Comparison of ENCODE assay signal across 1 cellular context in the genomic region with DNA sequence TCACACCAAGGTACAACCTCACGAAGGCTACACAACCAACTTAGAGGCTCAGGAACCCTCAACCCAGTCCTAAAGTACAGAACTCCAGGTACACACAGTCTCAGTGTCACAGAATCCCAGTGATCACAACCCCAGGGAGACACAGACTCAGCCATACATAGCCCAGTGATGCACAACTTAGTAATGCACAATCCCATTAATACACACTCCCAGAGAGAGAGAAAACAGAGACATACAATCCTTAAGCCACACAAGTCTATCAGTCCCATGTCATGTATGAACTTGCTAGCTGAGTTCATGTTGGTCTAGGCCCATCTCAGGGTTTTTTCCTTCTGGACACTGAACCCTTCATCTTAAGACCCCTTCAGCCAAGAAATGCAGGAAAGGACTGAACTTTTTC.
TF ChIP-seq lines count a peak whose summit lies in the region.

No MANE protein-coding gene starts in this region.

TF ChIP-seq in SK-N-SH, 30 proteins besides CTCF, POLR2A, EP300 and RAD21:
- TF ChIP-seq RXRA (IDR thresholded peaks at IDR 0.05; ENCODE audit: borderline replicate concordance, low read depth), result no peak
- no peak for TF ChIP-seq JUND (IDR thresholded peaks at IDR 0.05)
- TF ChIP-seq FOSL2 (IDR thresholded peaks at IDR 0.05; ENCODE audit: borderline replicate concordance, low read depth), result no peak
- TF ChIP-seq, protein P1, sequence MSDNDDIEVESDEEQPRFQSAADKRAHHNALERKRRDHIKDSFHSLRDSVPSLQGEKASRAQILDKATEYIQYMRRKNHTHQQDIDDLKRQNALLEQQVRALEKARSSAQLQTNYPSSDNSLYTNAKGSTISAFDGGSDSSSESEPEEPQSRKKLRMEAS (IDR thresholded peaks at IDR 0.05; ENCODE audit: low read depth), result no peak
- TF ChIP-seq TAF1 (IDR thresholded peaks at IDR 0.05; ENCODE audit: borderline replicate concordance, low read depth, low read length), result no peak
- TF ChIP-seq, protein P2, sequence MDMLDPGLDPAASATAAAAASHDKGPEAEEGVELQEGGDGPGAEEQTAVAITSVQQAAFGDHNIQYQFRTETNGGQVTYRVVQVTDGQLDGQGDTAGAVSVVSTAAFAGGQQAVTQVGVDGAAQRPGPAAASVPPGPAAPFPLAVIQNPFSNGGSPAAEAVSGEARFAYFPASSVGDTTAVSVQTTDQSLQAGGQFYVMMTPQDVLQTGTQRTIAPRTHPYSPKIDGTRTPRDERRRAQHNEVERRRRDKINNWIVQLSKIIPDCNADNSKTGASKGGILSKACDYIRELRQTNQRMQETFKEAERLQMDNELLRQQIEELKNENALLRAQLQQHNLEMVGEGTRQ (IDR thresholded peaks at IDR 0.05; ENCODE audit: borderline replicate concordance, low read depth, low read length), result no peak
- no peak for TF ChIP-seq TCF12 (IDR thresholded peaks at IDR 0.05)
- no peak for TF ChIP-seq NRF1 (IDR thresholded peaks at IDR 0.05; ENCODE audit: low read depth, low read length)
- no peak for TF ChIP-seq ELF1 (IDR thresholded peaks at IDR 0.05)
- no peak for TF ChIP-seq MXI1 (IDR thresholded peaks at IDR 0.05; ENCODE audit: low read depth, low read length)
- TF ChIP-seq, protein P3, sequence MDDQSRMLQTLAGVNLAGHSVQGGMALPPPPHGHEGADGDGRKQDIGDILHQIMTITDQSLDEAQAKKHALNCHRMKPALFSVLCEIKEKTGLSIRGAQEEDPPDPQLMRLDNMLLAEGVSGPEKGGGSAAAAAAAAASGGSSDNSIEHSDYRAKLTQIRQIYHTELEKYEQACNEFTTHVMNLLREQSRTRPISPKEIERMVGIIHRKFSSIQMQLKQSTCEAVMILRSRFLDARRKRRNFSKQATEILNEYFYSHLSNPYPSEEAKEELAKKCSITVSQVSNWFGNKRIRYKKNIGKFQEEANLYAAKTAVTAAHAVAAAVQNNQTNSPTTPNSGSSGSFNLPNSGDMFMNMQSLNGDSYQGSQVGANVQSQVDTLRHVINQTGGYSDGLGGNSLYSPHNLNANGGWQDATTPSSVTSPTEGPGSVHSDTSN (IDR thresholded peaks at IDR 0.05), result no peak
- TF ChIP-seq, protein P4, sequence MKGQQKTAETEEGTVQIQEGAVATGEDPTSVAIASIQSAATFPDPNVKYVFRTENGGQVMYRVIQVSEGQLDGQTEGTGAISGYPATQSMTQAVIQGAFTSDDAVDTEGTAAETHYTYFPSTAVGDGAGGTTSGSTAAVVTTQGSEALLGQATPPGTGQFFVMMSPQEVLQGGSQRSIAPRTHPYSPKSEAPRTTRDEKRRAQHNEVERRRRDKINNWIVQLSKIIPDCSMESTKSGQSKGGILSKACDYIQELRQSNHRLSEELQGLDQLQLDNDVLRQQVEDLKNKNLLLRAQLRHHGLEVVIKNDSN (IDR thresholded peaks at IDR 0.05; ENCODE audit: borderline replicate concordance, low read depth), result no peak
